In genomic region chr18:13545514-13545913, GRCh38 we compare ENCODE assay signal across 23 cellular contexts.
DNase-seq lines count a peak whose midpoint lies in the region; ATAC-seq, FAIRE-seq and TF ChIP-seq lines count a peak whose summit lies in the region.
"Had no signal": no experiment of that assay in that cellular context is flagged by ENCODE, and none has a peak within 500 bp of the region (broad histone marks: within the 10 kb centered on the region; RNA-seq: fewer than 3 reads in every experiment).

No MANE protein-coding gene starts in this region.

- TF ChIP-seq POLR2A in HepG2 (IDR thresholded peaks at IDR 0.05; ENCODE audit: insufficient read depth in 1 of 2, low read depth in 2 of 2, low read length in 2 of 2) (no peak), right lobe of liver (IDR thresholded peaks at IDR 0.05) (no peak), vagina (IDR thresholded peaks at IDR 0.05) (no peak)

- H3K9ac ChIP-seq in HepG2 (ENCODE audit: insufficient read depth, low read depth, low read length) = no peak overlapping the region
- H3K9ac ChIP-seq: BLaER1, SK-N-SH had no signal

- H3K4me1 Mint-ChIP-seq in chondrocyte (ENCODE audit: low read depth) = peaks cover 56% of the 10 kb centered on the region
- H3K4me1 Mint-ChIP-seq in nephron = peaks cover 66% of the 10 kb centered on the region

- H3K27ac Mint-ChIP-seq in chondrocyte (ENCODE audit: unreplicated experiment) (no peak overlapping the region), nephron (peak overlapping the region in 2 of 3 experiments; percentile 22 to 23)

- TF ChIP-seq RAD21 in HepG2 (CRISPR knock-in tag; IDR thresholded peaks at IDR 0.05) = no peak

- H3K27ac ChIP-seq in HepG2 (ENCODE audit: extremely low read length, insufficient read depth, low read length) = peak overlapping the region; percentile 16
- H3K27ac ChIP-seq in right lobe of liver = no peak overlapping the region
- H3K27ac ChIP-seq in vagina = no peak overlapping the region
- H3K27ac ChIP-seq: BLaER1 had no signal

- no peak for ATAC-seq in HepG2
- ATAC-seq in right lobe of liver = no peak

- no peaks in the 10 kb centered on the region for H3K79me2 ChIP-seq in HepG2 (ENCODE audit: insufficient read depth, low read length)

- no peak overlapping the region for H2AFZ ChIP-seq in HepG2 (ENCODE audit: low read length)

- H3K4me3 ChIP-seq in HepG2 (replicated peaks in 1 of 3; ENCODE audit: insufficient read depth in 1 of 3, low read depth in 2 of 3, low read length in 3 of 3) (no peak overlapping the region), right lobe of liver (no peak overlapping the region), vagina (no peak overlapping the region)
- H3K4me3 ChIP-seq: BLaER1 had no signal

- H3K9me3 ChIP-seq in HepG2 (ENCODE audit: low read length) (no peaks in the 10 kb centered on the region), right lobe of liver (no peaks in the 10 kb centered on the region), vagina (no peaks in the 10 kb centered on the region)
- H3K9me3 ChIP-seq: SK-N-SH had no signal

- CTCF ChIA-PET in HepG2 (lab: Yijun Ruan, JAX; ENCODE audit: low intra/inter-chr PET ratio, low total read pairs) = no interaction called here

- TF ChIP-seq EP300 in HepG2 (IDR thresholded peaks at IDR 0.05; ENCODE audit: low read depth in 2 of 2, low read length in 2 of 2) (no peak), HepG2 (CRISPR knock-in tag; IDR thresholded peaks at IDR 0.05; ENCODE audit: borderline replicate concordance) (no peak)

- H3K27me3 ChIP-seq in HepG2 (ENCODE audit: control insufficient read depth in 1 of 2, insufficient read depth in 2 of 2, low read length in 2 of 2) (no peaks in the 10 kb centered on the region), right lobe of liver (no peaks in the 10 kb centered on the region), vagina (no peaks in the 10 kb centered on the region)
- H3K27me3 ChIP-seq: BLaER1 had no signal

- no peak overlapping the region for H3K4me2 ChIP-seq in HepG2 (ENCODE audit: low read depth, low read length)
- H3K4me2 ChIP-seq: BLaER1, SK-N-SH had no signal

- POLR2A ChIA-PET in HepG2 (lab: Yijun Ruan, JAX) = no interaction called here

- H3K4me3 Mint-ChIP-seq in chondrocyte (ENCODE audit: unreplicated experiment) (no peak overlapping the region), nephron (no peak overlapping the region)
- H3K4me3 Mint-ChIP-seq: CD4-positive, CD25-positive, alpha-beta regulatory T cell had no signal

- no peaks in the 10 kb centered on the region for H3K27me3 Mint-ChIP-seq in chondrocyte (ENCODE audit: low read depth)
- H3K27me3 Mint-ChIP-seq in nephron (ENCODE audit: low read depth) = peaks cover 4% of the 10 kb centered on the region
- H3K27me3 Mint-ChIP-seq: CD4-positive, CD25-positive, alpha-beta regulatory T cell had no signal

- H3K36me3 ChIP-seq in HepG2 (replicated peaks in 1 of 2; ENCODE audit: control insufficient read depth in 1 of 2, insufficient read depth in 2 of 2, low read length in 2 of 2) (no peaks in the 10 kb centered on the region), right lobe of liver (no peaks in the 10 kb centered on the region), vagina (no peaks in the 10 kb centered on the region)

- FAIRE-seq in HepG2 (lab: Jason Lieb, UNC) = no peak
- FAIRE-seq: A204.1, G401.6, H54, RCC 7860 had no signal

- intact Hi-C loops in HepG2 (cut with micrococcal nuclease; ENCODE audit: unreplicated experiment) (loop anchor here (10.0 kb wide), 1 partner anchor 211 kb away; no protein-coding TSS in a partner anchor), right lobe of liver (cut with DNase I) (no loop called here), vagina (cut with DNase I) (loop anchor here (10.0 kb wide), 1 partner anchor 69 kb away; no protein-coding TSS in a partner anchor)

- DNase-seq in HepG2 (ENCODE audit: low spot score) = no peak
- DNase-seq in right lobe of liver = no peak
- DNase-seq in chondrocyte (ENCODE audit: low spot score) = peak; percentile 61
- peak; percentile 67 to 77 for DNase-seq in vagina (ENCODE audit: extremely low spot score in 2 of 2)
- no peak for DNase-seq in GM19238 (ENCODE audit: insufficient read length, low spot score)
- no peak for DNase-seq in DMS153 treated with DMSO at 0.1 percent for 48 hours (lab: John Stamatoyannopoulos, UW; ENCODE audit: unreplicated experiment)
- DNase-seq in SIG-M5 treated with dmso at 0.1 percent for 504 hours (lab: John Stamatoyannopoulos, UW; ENCODE audit: unreplicated experiment) = no peak
- DNase-seq: CD4-positive, CD25-positive, alpha-beta regulatory T cell; NCI-H1048; NCI-H1436; NCI-H2081 treated with DMSO at 0.1 percent for 48 hours; NCI-H2171; NCI-H345; NCI-H748 treated with DMSO at 0.1 percent for 48 hours; SIG-M5; SK-N-SH; SW 1271 had no signal

- in situ Hi-C loops in HepG2 (cut with HindIII; ENCODE audit: extremely low pct_ligation_motif_present, low pct_unique_long_range_greater_than_20kb) = no loop called here

- H4K20me1 ChIP-seq in HepG2 (ENCODE audit: insufficient read depth, low read length) = no peaks in the 10 kb centered on the region

- BruUV-seq in HepG2 (replicated peaks; lab: Mats Ljungman, UMichigan) = no TSS peak

- H3K4me1 ChIP-seq in HepG2 (ENCODE audit: insufficient read depth, low read length) (peaks cover 59% of the 10 kb centered on the region), right lobe of liver (peaks cover 0 to 28% (median 14%) of the 10 kb centered on the region in 4 donors), vagina (peaks cover 43% of the 10 kb centered on the region)

- H3K9me3 Mint-ChIP-seq in chondrocyte (ENCODE audit: low read depth) (no peaks in the 10 kb centered on the region), nephron (no peaks in the 10 kb centered on the region)

- peaks cover 7% of the 10 kb centered on the region for H3K36me3 Mint-ChIP-seq in chondrocyte (ENCODE audit: low read depth)
- no peaks in the 10 kb centered on the region for H3K36me3 Mint-ChIP-seq in nephron (ENCODE audit: low read depth)

- WGBS in HepG2 (ENCODE audit: low lambda C conversion rate) = 99% methylated on average over 4 of the region's 4 CpGs
- WGBS in right lobe of liver (ENCODE audit: insufficient coverage, low coverage, low lambda C conversion rate, missing lambda C conversion rate) = 82% methylated on average over 4 of the region's 4 CpGs

- no peak for TF ChIP-seq CTCF in HepG2 (CRISPR knock-in tag; IDR thresholded peaks at IDR 0.05)
- TF ChIP-seq CTCF in right lobe of liver (IDR thresholded peaks at IDR 0.05) = no peak
- TF ChIP-seq CTCF in chondrocyte (IDR thresholded peaks at IDR 0.05) = no peak
- no peak for TF ChIP-seq CTCF in nephron (IDR thresholded peaks at IDR 0.05; ENCODE audit: unreplicated experiment in 3 of 3)
- no peak for TF ChIP-seq CTCF in vagina (IDR thresholded peaks at IDR 0.05)

TF ChIP-seq in HepG2, 621 proteins besides CTCF, POLR2A, EP300 and RAD21 (continues in another document):
- TF ChIP-seq MED1 (CRISPR knock-in tag; IDR thresholded peaks at IDR 0.05) (no peak), THAP7 (CRISPR knock-in tag; IDR thresholded peaks at IDR 0.05) (no peak), ZNF788 (CRISPR knock-in tag; IDR thresholded peaks at IDR 0.05; ENCODE audit: borderline replicate concordance) (no peak), ZGPAT (CRISPR knock-in tag; IDR thresholded peaks at IDR 0.05) (no peak), ZNF615 (CRISPR knock-in tag; IDR thresholded peaks at IDR 0.05; ENCODE audit: borderline replicate concordance) (no peak), ISL2 (CRISPR knock-in tag; IDR thresholded peaks at IDR 0.05) (no peak), NCOA1 (CRISPR knock-in tag; IDR thresholded peaks at IDR 0.05) (no peak), RCOR2 (CRISPR knock-in tag; IDR thresholded peaks at IDR 0.05) (no peak), GABPB1 (CRISPR knock-in tag; IDR thresholded peaks at IDR 0.05) (no peak)

Comparison
In these comparisons a context has a peak if more than half of its experiments do, and no peak if none do; other contexts are left out.
1. intact Hi-C loops: an anchor here in HepG2 (10.0 kb wide) and vagina (10.0 kb wide); none called in right lobe of liver.
2. DNase-seq: peak in chondrocyte (single experiment) and vagina (2 of 2); none in HepG2 (single experiment), right lobe of liver (0 of 3), GM19238 (single experiment), DMS153 treated with DMSO at 0.1 percent for 48 hours (single experiment) and SIG-M5 treated with dmso at 0.1 percent for 504 hours (single experiment).